In the genomic region with DNA sequence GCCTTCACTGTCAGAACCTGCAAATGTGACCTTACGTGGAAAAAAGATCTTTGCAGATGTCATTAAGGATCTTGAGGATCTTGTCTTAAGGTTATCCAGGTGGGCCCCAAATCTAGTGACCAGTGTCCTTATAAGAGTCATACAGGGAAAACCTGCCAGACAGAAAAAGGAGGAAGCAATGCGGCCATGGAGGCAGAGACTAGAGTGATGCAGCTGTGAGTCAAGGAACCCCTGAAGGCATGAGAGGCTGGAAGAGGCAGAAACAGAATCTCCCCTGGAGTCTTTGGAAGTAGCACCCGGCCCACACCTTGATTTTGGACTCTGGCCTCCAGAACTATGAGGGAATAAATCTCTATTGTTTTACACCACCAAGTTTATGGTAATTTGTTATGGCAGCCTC, we compare ENCODE assay signal across 20 cellular contexts. TPM values are rescaled to one million over a fixed set of nuclear protein-coding genes. Genes with fewer than 3 reads are reported as not detected.
DNase-seq lines count a peak whose midpoint lies in the region; ATAC-seq and TF ChIP-seq lines count a peak whose summit lies in the region.
"Had no signal": no experiment of that assay in that cellular context is flagged by ENCODE, and none has a peak within 500 bp of the region (broad histone marks: within the 10 kb centered on the region; RNA-seq: fewer than 3 reads in every experiment).

No MANE protein-coding gene starts in this region.

- TF ChIP-seq RAD21 in HCT116 (IDR thresholded peaks at IDR 0.05; ENCODE audit: low read depth) = no peak

- CTCF ChIA-PET in HCT116 (lab: Charles Lee) = no interaction called here
- CTCF ChIA-PET in PC-9 (lab: Charles Lee) = no interaction called here

- H3K79me2 ChIP-seq in HCT116 (ENCODE audit: insufficient read depth, low read length) (no peaks in the 10 kb centered on the region), PC-9 (ENCODE audit: low read depth) (no peaks in the 10 kb centered on the region)

- no peak for TF ChIP-seq EP300 in transverse colon (IDR thresholded peaks at IDR 0.05; ENCODE audit: low read depth)

- BruUV-seq in HCT116 (replicated peaks; lab: Mats Ljungman, UMichigan) (no TSS peak), PC-9 (replicated peaks; lab: Mats Ljungman, UMichigan) (no TSS peak)

- in situ Hi-C loops in transverse colon (cut with MboI; ENCODE audit: low pct_ligation_motif_present in 1 of 4, low pct_unique_long_range_greater_than_20kb in 1 of 4, low sequenced_read_pairs in 3 of 4) = no loop called here

- TF ChIP-seq POLR2A in HCT116 (IDR thresholded peaks at IDR 0.05; ENCODE audit: borderline replicate concordance, extremely low read depth, insufficient read depth, insufficient read length) (no peak), transverse colon (IDR thresholded peaks at IDR 0.05) (no peak)

- ATAC-seq in HCT116 (no peak), esophagus mucosa (peak; percentile 79), GM21529 (IDR thresholded peaks at IDR 0.05; ENCODE audit: unreplicated experiment) (no peak), HG03196 (IDR thresholded peaks at IDR 0.05; ENCODE audit: unreplicated experiment) (no peak)
- ATAC-seq: HepG2, Panc1 had no signal

- no peak overlapping the region for H3K9ac ChIP-seq in HCT116 (ENCODE audit: low read length)

- H3K4me1 ChIP-seq in HCT116 (ENCODE audit: control insufficient read depth in 1 of 2, insufficient read depth in 2 of 2, low read length in 2 of 2) (peaks cover 33 to 58% of the 10 kb centered on the region in 2 experiments), PC-9 (replicated peaks; ENCODE audit: insufficient read depth) (peaks cover 36% of the 10 kb centered on the region), transverse colon (peaks cover 0 to 14% (median 10%) of the 10 kb centered on the region in 4 donors)

- POLR2A ChIA-PET in HCT116 (lab: Charles Lee) = no interaction called here
- POLR2A ChIA-PET in PC-9 (lab: Charles Lee; ENCODE audit: unreplicated experiment) = no interaction called here

- TF ChIP-seq CTCF in HCT116 (IDR thresholded peaks at IDR 0.05 in 2 of 3, conservative IDR thresholded peaks at IDR 0.05 in 1 of 3; ENCODE audit: borderline replicate concordance in 1 of 3, insufficient read depth in 1 of 3, low read depth in 2 of 3, low read length in 2 of 3) = no peak
- TF ChIP-seq CTCF in PC-9 (conservative IDR thresholded peaks at IDR 0.05) = no peak
- no peak for TF ChIP-seq CTCF in transverse colon (IDR thresholded peaks at IDR 0.05)

- no peaks in the 10 kb centered on the region for H4K20me1 ChIP-seq in HCT116 (ENCODE audit: insufficient read depth)
- no peaks in the 10 kb centered on the region for H4K20me1 ChIP-seq in PC-9 (ENCODE audit: insufficient read depth)

- peak overlapping the region; percentile 33 for H3K4me2 ChIP-seq in HCT116 (ENCODE audit: low read length)
- H3K4me2 ChIP-seq in PC-9 = peak overlapping the region; percentile 22

- H3K4me3 ChIP-seq in HCT116 (replicated peaks in 1 of 2; ENCODE audit: low read depth in 1 of 2, low read length in 2 of 2) = no peak overlapping the region
- H3K4me3 ChIP-seq in PC-9 = no peak overlapping the region
- H3K4me3 ChIP-seq in transverse colon = no peak overlapping the region
- H3K4me3 ChIP-seq: SK-N-MC had no signal

- DNase-seq in HCT116 (ENCODE audit: low read depth, low spot score) (no peak), PC-9 (peak; percentile 26 to 72), transverse colon (peak; percentile 12), NOMO-1 (lab: John Stamatoyannopoulos, UW; ENCODE audit: unreplicated experiment in 2 of 2) (no peak)
- DNase-seq: C1 segment of cervical spinal cord, DMS 273 treated with DMSO at 0.1 percent for 48 hours, DND-41, GF-D8, GOT3, KG1, NCI-H187, NCI-H2107, NCI-H524, Right ventricle myocardium superior had no signal

- H3K36me3 ChIP-seq in HCT116 (ENCODE audit: control insufficient read depth in 1 of 2, insufficient read depth in 2 of 2, low read length in 2 of 2) = no peaks in the 10 kb centered on the region; a peak in 1 of 4 replicates
- no peaks in the 10 kb centered on the region for H3K36me3 ChIP-seq in PC-9 (ENCODE audit: low read depth)
- no peaks in the 10 kb centered on the region for H3K36me3 ChIP-seq in transverse colon

- H3F3A ChIP-seq in PC-9 (ENCODE audit: insufficient read depth, low read depth) = peaks cover 22% of the 10 kb centered on the region

- H3K9me3 ChIP-seq in HCT116 (ENCODE audit: control insufficient read depth in 1 of 2, insufficient read depth in 1 of 2, low read depth in 1 of 2, low read length in 2 of 2) (peaks cover 4 to 12% of the 10 kb centered on the region in 2 experiments; a peak in 1 of 4 replicates), PC-9 (ENCODE audit: insufficient read depth, low read depth) (no peaks in the 10 kb centered on the region), transverse colon (no peaks in the 10 kb centered on the region)

- H3K27me3 ChIP-seq in HCT116 (ENCODE audit: insufficient read depth, low read length) (no peaks in the 10 kb centered on the region), PC-9 (ENCODE audit: insufficient read depth, low read depth) (no peaks in the 10 kb centered on the region), transverse colon (no peaks in the 10 kb centered on the region)

- H2AFZ ChIP-seq in HCT116 (ENCODE audit: low read depth, low read length, poor library complexity, severe bottlenecking) = no peak overlapping the region
- no peak overlapping the region for H2AFZ ChIP-seq in PC-9

- H3K27ac ChIP-seq in HCT116 (ENCODE audit: low read depth, low read length) (peak overlapping the region; percentile 99), PC-9 (no peak overlapping the region), transverse colon (peak overlapping the region in 3 of 4 donors; percentile 6 to 37 (median 36))
- H3K27ac ChIP-seq: SK-N-MC had no signal

- RAD21 ChIA-PET in HCT116 (lab: Charles Lee; ENCODE audit: low non-redundant PET in 1 of 2, low total read pairs in 2 of 2, uncharacterized antibody in 2 of 2, unreplicated experiment in 2 of 2) = no interaction called here

- WGBS in transverse colon (ENCODE audit: low coverage in 1 of 2), 2 donors = 80% methylated on average over 3 of the region's 3 CpGs; no CpG with 5 or more reads in 1 of the 2 donors

- H3K9me2 ChIP-seq in HCT116 (ENCODE audit: insufficient read depth) (no peaks in the 10 kb centered on the region), PC-9 (ENCODE audit: insufficient read depth) (no peaks in the 10 kb centered on the region)

- intact Hi-C loops in HCT116 (cut with micrococcal nuclease) (no loop called here), PC-9 (cut with micrococcal nuclease; ENCODE audit: unreplicated experiment) (loop anchor here (10.0 kb wide), 2 partner anchors 63 to 273 kb away; no protein-coding TSS in a partner anchor), transverse colon (cut with DNase I; ENCODE audit: low total_unique reads) (no loop called here)

TF ChIP-seq in HCT116, 20 proteins besides CTCF, POLR2A, EP300 and RAD21 (continues in another document):
- TF ChIP-seq EZH2phosphoT487 (IDR thresholded peaks at IDR 0.05; ENCODE audit: borderline replicate concordance) (no peak), TCF7L2 (IDR thresholded peaks at IDR 0.05; ENCODE audit: borderline replicate concordance, extremely low read depth, insufficient read depth, insufficient read length) (no peak), POLR2AphosphoS5 (IDR thresholded peaks at IDR 0.05; ENCODE audit: low read depth, low read length) (no peak), ZNF274 (IDR thresholded peaks at IDR 0.05; ENCODE audit: low read depth, low read length) (no peak), EGR1 (IDR thresholded peaks at IDR 0.05; ENCODE audit: low read depth) (no peak), JUND (IDR thresholded peaks at IDR 0.05) (peak; percentile 40; the same call in 1 of the 2 replicates), SP1 (IDR thresholded peaks at IDR 0.05; ENCODE audit: low read depth) (peak; percentile 42), YY1 (IDR thresholded peaks at IDR 0.05; ENCODE audit: extremely low read depth, insufficient replicate concordance, low read depth, low read length) (no peak), CBX3 (IDR thresholded peaks at IDR 0.05; ENCODE audit: low read depth) (no peak), SRF (IDR thresholded peaks at IDR 0.05; ENCODE audit: low read depth) (no peak), ZFX (IDR thresholded peaks at IDR 0.05) (no peak), CEBPB (IDR thresholded peaks at IDR 0.05; ENCODE audit: low read depth) (no peak), EZH2 (IDR thresholded peaks at IDR 0.05) (no peak)
- TF ChIP-seq, protein P1, sequence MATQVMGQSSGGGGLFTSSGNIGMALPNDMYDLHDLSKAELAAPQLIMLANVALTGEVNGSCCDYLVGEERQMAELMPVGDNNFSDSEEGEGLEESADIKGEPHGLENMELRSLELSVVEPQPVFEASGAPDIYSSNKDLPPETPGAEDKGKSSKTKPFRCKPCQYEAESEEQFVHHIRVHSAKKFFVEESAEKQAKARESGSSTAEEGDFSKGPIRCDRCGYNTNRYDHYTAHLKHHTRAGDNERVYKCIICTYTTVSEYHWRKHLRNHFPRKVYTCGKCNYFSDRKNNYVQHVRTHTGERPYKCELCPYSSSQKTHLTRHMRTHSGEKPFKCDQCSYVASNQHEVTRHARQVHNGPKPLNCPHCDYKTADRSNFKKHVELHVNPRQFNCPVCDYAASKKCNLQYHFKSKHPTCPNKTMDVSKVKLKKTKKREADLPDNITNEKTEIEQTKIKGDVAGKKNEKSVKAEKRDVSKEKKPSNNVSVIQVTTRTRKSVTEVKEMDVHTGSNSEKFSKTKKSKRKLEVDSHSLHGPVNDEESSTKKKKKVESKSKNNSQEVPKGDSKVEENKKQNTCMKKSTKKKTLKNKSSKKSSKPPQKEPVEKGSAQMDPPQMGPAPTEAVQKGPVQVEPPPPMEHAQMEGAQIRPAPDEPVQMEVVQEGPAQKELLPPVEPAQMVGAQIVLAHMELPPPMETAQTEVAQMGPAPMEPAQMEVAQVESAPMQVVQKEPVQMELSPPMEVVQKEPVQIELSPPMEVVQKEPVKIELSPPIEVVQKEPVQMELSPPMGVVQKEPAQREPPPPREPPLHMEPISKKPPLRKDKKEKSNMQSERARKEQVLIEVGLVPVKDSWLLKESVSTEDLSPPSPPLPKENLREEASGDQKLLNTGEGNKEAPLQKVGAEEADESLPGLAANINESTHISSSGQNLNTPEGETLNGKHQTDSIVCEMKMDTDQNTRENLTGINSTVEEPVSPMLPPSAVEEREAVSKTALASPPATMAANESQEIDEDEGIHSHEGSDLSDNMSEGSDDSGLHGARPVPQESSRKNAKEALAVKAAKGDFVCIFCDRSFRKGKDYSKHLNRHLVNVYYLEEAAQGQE (IDR thresholded peaks at IDR 0.05; ENCODE audit: low read depth) = no peak

RNA-seq across cellular contexts. Expression of a gene that starts 36.5 kb away (rescaled TPM):
- total RNA-seq in HCT116 (2021; ENCODE audit: unreplicated experiment) = 0.42 TPM
- 0.22 and 0.48 TPM in 2 replicates for polyA plus RNA-seq in HCT116 (2012)
- not detected in 2 replicates for total RNA-seq in PC-9 (2021)
- not detected for total RNA-seq in esophagus mucosa
- total RNA-seq in transverse colon = 1 to 10 TPM in 1 of 4 donors, under 1 TPM in 1, not detected in 2; 0.64 to 1.9 TPM
- total RNA-seq: HepG2, Right ventricle myocardium superior had no signal
- polyA plus RNA-seq: HepG2 had no signal

Comparison
In these comparisons a context has a peak if more than half of its experiments do, and no peak if none do; other contexts are left out.
1. DNase-seq: peak in PC-9 (2 of 2) and transverse colon (single experiment); none in HCT116 (single experiment) and NOMO-1 (0 of 2).